8 cellular contexts compared by ENCODE assay signal in genomic region chr3:116000315-116000714, GRCh38.
A peak's percentile ranks its signal among the peaks of the same experiment; 100 is the strongest.
DNase-seq lines count a peak whose midpoint lies in the region; ATAC-seq, FAIRE-seq and TF ChIP-seq lines count a peak whose summit lies in the region.

No MANE protein-coding gene starts in this region.

- ATAC-seq in GM18508 (IDR thresholded peaks at IDR 0.05; ENCODE audit: insufficient read depth, unreplicated experiment) = peak; percentile 89
- peak; percentile 91 for ATAC-seq in HG02763 (IDR thresholded peaks at IDR 0.05; ENCODE audit: unreplicated experiment)
- ATAC-seq in upper lobe of right lung = no peak

- no peaks in the 10 kb centered on the region for H3K27me3 ChIP-seq in upper lobe of right lung

- intact Hi-C loops in upper lobe of right lung (cut with DNase I) = no loop called here

- H3K4me1 ChIP-seq in upper lobe of right lung = no peaks in the 10 kb centered on the region

- H3K27ac ChIP-seq in upper lobe of right lung = no peak overlapping the region

- DNase-seq in RCC 7860 (ENCODE audit: low spot score) (peak; percentile 97), left kidney (ENCODE audit: low read depth, low spot score) (peak; percentile 58), SIG-M5 treated with dmso at 0.1 percent for 504 hours (lab: John Stamatoyannopoulos, UW; ENCODE audit: unreplicated experiment) (no peak), NCI-H82 treated with DMSO at 0.1 percent for 48 hours (lab: John Stamatoyannopoulos, UW; ENCODE audit: unreplicated experiment) (no peak), upper lobe of right lung (no peak)
- DNase-seq in activated naive CD4-positive, alpha-beta T cell treated with Interleukin-2 at 50 U/mL for 16 hours = no peak

- no peaks in the 10 kb centered on the region for H3K9me3 ChIP-seq in upper lobe of right lung

- FAIRE-seq in RCC 7860 (lab: Jason Lieb, UNC) = peak; percentile 98

- no peak overlapping the region for H3K4me3 ChIP-seq in upper lobe of right lung

- no peaks in the 10 kb centered on the region for H3K36me3 ChIP-seq in upper lobe of right lung

- no peak for TF ChIP-seq CTCF in upper lobe of right lung (IDR thresholded peaks at IDR 0.05)

Comparison
In these comparisons a context has a peak if more than half of its experiments do, and no peak if none do; other contexts are left out.
1. DNase-seq: peak in RCC 7860 (single experiment) and left kidney (single experiment); none in SIG-M5 treated with dmso at 0.1 percent for 504 hours (single experiment), NCI-H82 treated with DMSO at 0.1 percent for 48 hours (single experiment), activated naive CD4-positive, alpha-beta T cell treated with Interleukin-2 at 50 U/mL for 16 hours (single experiment) and upper lobe of right lung (single experiment).